18 cellular contexts compared by ENCODE assay signal in genomic region chrX:55030490-55031285, GRCh38. TPM values are rescaled to one million over a fixed set of nuclear protein-coding genes. Genes with fewer than 3 reads are reported as not detected.
DNase-seq lines count a peak whose midpoint lies in the region; ATAC-seq and TF ChIP-seq lines count a peak whose summit lies in the region.
"Had no signal": no experiment of that assay in that cellular context is flagged by ENCODE, and none has a peak within 500 bp of the region (broad histone marks: within the 10 kb centered on the region; RNA-seq: fewer than 3 reads in every experiment).

Gene ALAS2 (minus strand): TSS chrX:55030977. CDS start chrX:55026000, 4,977 bp downstream.

- TF ChIP-seq POLR2A in erythroblast (IDR thresholded peaks at IDR 0.05; ENCODE audit: low read length) = peak; percentile 94

- no peak for DNase-seq in CD8-positive, alpha-beta memory T cell
- DNase-seq in OCI-M1 (lab: John Stamatoyannopoulos, UW) (peak; percentile 68), erythroblast (lab: John Stamatoyannopoulos, UW) (peak; percentile 79 to 80), trophoblast cell (no peak), NCI-H1417 treated with DMSO at 0.1 percent for 48 hours (lab: John Stamatoyannopoulos, UW) (no peak), RKO (ENCODE audit: low spot score) (no peak)
- no peak for DNase-seq in activated CD8-positive, alpha-beta T cell treated with anti-CD3 and anti-CD28 coated beads, Interleukin-2, amount 10 ng/mL, durations not matched to agents 7 days and 5 days
- DNase-seq: ACHN; Calu3; CD4-positive, CD25-positive, alpha-beta regulatory T cell; DMS 273 treated with DMSO at 0.1 percent for 48 hours had no signal

- H4K8ac ChIP-seq in trophoblast cell (ENCODE audit: low read depth, low read length) = no peak within 1 kb of the TSS

- no peak within 1 kb of the TSS for H3K4me3 Mint-ChIP-seq in CD8-positive, alpha-beta memory T cell
- H3K4me3 Mint-ChIP-seq in activated CD8-positive, alpha-beta T cell treated with anti-CD3 and anti-CD28 coated beads, Interleukin-2, amount 10 ng/mL, durations not matched to agents 7 days and 5 days = no peak within 1 kb of the TSS
- H3K4me3 Mint-ChIP-seq: CD4-positive, CD25-positive, alpha-beta regulatory T cell had no signal

- no peak within 1 kb of the TSS for H3K18ac ChIP-seq in trophoblast cell (ENCODE audit: low read length)

- no peaks in the 10 kb centered on the region for H3K4me1 Mint-ChIP-seq in CD8-positive, alpha-beta memory T cell
- H3K4me1 Mint-ChIP-seq in activated CD8-positive, alpha-beta T cell treated with anti-CD3 and anti-CD28 coated beads, Interleukin-2, amount 10 ng/mL, durations not matched to agents 7 days and 5 days (ENCODE audit: low read depth) = no peaks in the 10 kb centered on the region
- H3K4me1 Mint-ChIP-seq: CD4-positive, CD25-positive, alpha-beta regulatory T cell had no signal

- no peak within 1 kb of the TSS for H3K23ac ChIP-seq in trophoblast cell (ENCODE audit: low read length)

- no peak within 1 kb of the TSS for H2AFZ ChIP-seq in trophoblast cell (ENCODE audit: insufficient read depth, low read length, poor library complexity)

- H2BK5ac ChIP-seq in trophoblast cell (ENCODE audit: low read depth, low read length, poor library complexity) = no peak within 1 kb of the TSS

- no peaks in the 10 kb centered on the region for H3K4me1 ChIP-seq in CD8-positive, alpha-beta memory T cell (ENCODE audit: insufficient read depth, low read length)
- H3K4me1 ChIP-seq in trophoblast cell (ENCODE audit: control insufficient read depth in 1 of 2, insufficient read depth in 2 of 2, low read length in 2 of 2) = no peaks in the 10 kb centered on the region
- H3K4me1 ChIP-seq: BLaER1 treated with 17β-estradiol and CSF1 and Interleukin-3, amounts not matched to agents 10 nM and 100 nM; HAP-1 had no signal

- H3K4ac ChIP-seq in trophoblast cell (ENCODE audit: low read depth, low read length) = no peak within 1 kb of the TSS

- no peak within 1 kb of the TSS for H2BK120ac ChIP-seq in trophoblast cell (ENCODE audit: insufficient read depth, low read length, poor library complexity)

- H3K4me2 ChIP-seq in trophoblast cell (ENCODE audit: low read length) = no peak within 1 kb of the TSS
- H3K4me2 ChIP-seq: BLaER1 treated with 17β-estradiol and CSF1 and Interleukin-3, amounts not matched to agents 10 nM and 100 nM had no signal

- CTCF ChIA-PET in CD8-positive, alpha-beta memory T cell (lab: Charles Lee) = no interaction called here
- CTCF ChIA-PET in activated CD8-positive, alpha-beta T cell treated with anti-CD3 and anti-CD28 coated beads, Interleukin-2, amount 10 ng/mL, durations not matched to agents 7 days and 5 days (lab: Charles Lee) = no interaction called here

- no peaks in the 10 kb centered on the region for H3K79me1 ChIP-seq in trophoblast cell (ENCODE audit: low read length)

- peak within 1 kb of the TSS; percentile 55 for H4K91ac ChIP-seq in trophoblast cell (ENCODE audit: low read depth, low read length)

- peak within 1 kb of the TSS in 1 of 8 donors; percentile 24 for H3K27ac Mint-ChIP-seq in CD8-positive, alpha-beta memory T cell
- no peak within 1 kb of the TSS for H3K27ac Mint-ChIP-seq in activated CD8-positive, alpha-beta T cell treated with anti-CD3 and anti-CD28 coated beads, Interleukin-2, amount 10 ng/mL, durations not matched to agents 7 days and 5 days

- H3K27me3 ChIP-seq in CD8-positive, alpha-beta memory T cell (ENCODE audit: insufficient read depth, low read length, poor library complexity, severe bottlenecking) = no peaks in the 10 kb centered on the region
- H3K27me3 ChIP-seq in trophoblast cell (ENCODE audit: insufficient read depth, low read length) = no peaks in the 10 kb centered on the region

- H3K27ac ChIP-seq in CD8-positive, alpha-beta memory T cell (ENCODE audit: low read depth, low read length) = peak within 1 kb of the TSS; percentile 39
- no peak within 1 kb of the TSS for H3K27ac ChIP-seq in trophoblast cell (ENCODE audit: low read depth, low read length)
- H3K27ac ChIP-seq: BLaER1 treated with 17β-estradiol and CSF1 and Interleukin-3, amounts not matched to agents 10 nM and 100 nM had no signal

- H3K27me3 Mint-ChIP-seq in CD8-positive, alpha-beta memory T cell = peaks cover 0 to 6% of the 10 kb centered on the region in 2 donors
- no peaks in the 10 kb centered on the region for H3K27me3 Mint-ChIP-seq in activated CD8-positive, alpha-beta T cell treated with anti-CD3 and anti-CD28 coated beads, Interleukin-2, amount 10 ng/mL, durations not matched to agents 7 days and 5 days (ENCODE audit: low read depth)
- H3K27me3 Mint-ChIP-seq: CD4-positive, CD25-positive, alpha-beta regulatory T cell had no signal

- no peak for ATAC-seq in activated CD8-positive, alpha-beta T cell treated with anti-CD3 and anti-CD28 coated beads, Interleukin-2, amount 10 ng/mL, durations not matched to agents 7 days and 5 days
- ATAC-seq: GM12878, HepG2 had no signal

- POLR2A ChIA-PET in CD8-positive, alpha-beta memory T cell (lab: Charles Lee) = no interaction called here
- POLR2A ChIA-PET in activated CD8-positive, alpha-beta T cell treated with anti-CD3 and anti-CD28 coated beads, Interleukin-2, amount 10 ng/mL, durations not matched to agents 7 days and 5 days (lab: Charles Lee) = no interaction called here

- no peaks in the 10 kb centered on the region for H3K9me3 ChIP-seq in CD8-positive, alpha-beta memory T cell (ENCODE audit: low read length)
- H3K9me3 ChIP-seq in trophoblast cell (ENCODE audit: insufficient read depth, low read depth, low read length) = no peaks in the 10 kb centered on the region
- H3K9me3 ChIP-seq: HAP-1 had no signal

- H3K14ac ChIP-seq in trophoblast cell (ENCODE audit: low read length) = no peak within 1 kb of the TSS

- H3K36me3 ChIP-seq in CD8-positive, alpha-beta memory T cell (ENCODE audit: insufficient read depth, low read length) = no peaks in the 10 kb centered on the region
- H3K36me3 ChIP-seq in trophoblast cell (ENCODE audit: control insufficient read depth in 1 of 2, insufficient read depth in 2 of 2, low read length in 2 of 2) = no peaks in the 10 kb centered on the region
- H3K36me3 ChIP-seq: BLaER1 treated with 17β-estradiol and CSF1 and Interleukin-3, amounts not matched to agents 10 nM and 100 nM; HAP-1 had no signal

- no peaks in the 10 kb centered on the region for H3K36me3 Mint-ChIP-seq in CD8-positive, alpha-beta memory T cell
- no peaks in the 10 kb centered on the region for H3K36me3 Mint-ChIP-seq in activated CD8-positive, alpha-beta T cell treated with anti-CD3 and anti-CD28 coated beads, Interleukin-2, amount 10 ng/mL, durations not matched to agents 7 days and 5 days (ENCODE audit: low read depth)
- H3K36me3 Mint-ChIP-seq: CD4-positive, CD25-positive, alpha-beta regulatory T cell had no signal

- no peak within 1 kb of the TSS for H2BK12ac ChIP-seq in trophoblast cell (ENCODE audit: low read length)

- no peaks in the 10 kb centered on the region for H3K9me3 Mint-ChIP-seq in CD8-positive, alpha-beta memory T cell
- H3K9me3 Mint-ChIP-seq in activated CD8-positive, alpha-beta T cell treated with anti-CD3 and anti-CD28 coated beads, Interleukin-2, amount 10 ng/mL, durations not matched to agents 7 days and 5 days (ENCODE audit: insufficient read depth) = no peaks in the 10 kb centered on the region

- no CpG with 5 or more reads among the region's 7 CpGs for WGBS in trophoblast cell (ENCODE audit: extremely low coverage, insufficient coverage, insufficient read length)

- no peak within 1 kb of the TSS for H2AK5ac ChIP-seq in trophoblast cell (ENCODE audit: low read length)

- H3K4me3 ChIP-seq in CD8-positive, alpha-beta memory T cell (ENCODE audit: low read length) = no peak within 1 kb of the TSS
- no peak within 1 kb of the TSS for H3K4me3 ChIP-seq in trophoblast cell (ENCODE audit: low read depth, low read length)
- H3K4me3 ChIP-seq: BLaER1 treated with 17β-estradiol and CSF1 and Interleukin-3, amounts not matched to agents 10 nM and 100 nM; GM12878; HAP-1 had no signal

- no peak within 1 kb of the TSS for H4K12ac ChIP-seq in trophoblast cell (ENCODE audit: low read depth, low read length)

- no peak within 1 kb of the TSS for H3K9ac ChIP-seq in trophoblast cell (ENCODE audit: low read length)
- H3K9ac ChIP-seq: BLaER1 treated with 17β-estradiol and CSF1 and Interleukin-3, amounts not matched to agents 10 nM and 100 nM had no signal

- no peaks in the 10 kb centered on the region for H3K79me2 ChIP-seq in trophoblast cell (ENCODE audit: control insufficient read depth, insufficient read depth, low read length, poor library complexity)

RNA-seq across cellular contexts. Expression of gene ALAS2, which starts in this region (rescaled TPM):
- not detected for total RNA-seq in CD8-positive, alpha-beta memory T cell
- polyA plus RNA-seq in CD8-positive, alpha-beta memory T cell = not detected
- 0.04 TPM in 2 replicates for polyA plus RNA-seq in trophoblast cell (2013)
- not detected for total RNA-seq in activated CD8-positive, alpha-beta T cell treated with anti-CD3 and anti-CD28 coated beads, Interleukin-2, amount 10 ng/mL, durations not matched to agents 7 days and 5 days
- total RNA-seq: A172; Calu3; CD4-positive, CD25-positive, alpha-beta regulatory T cell; Daoy; GM12878; HepG2; HT1080 had no signal
- polyA plus RNA-seq: CD4-positive, CD25-positive, alpha-beta regulatory T cell; GM12878; HepG2 had no signal

Comparison
In these comparisons a context has a peak if more than half of its experiments do, and no peak if none do; other contexts are left out.
1. DNase-seq: peak in OCI-M1 (single experiment) and erythroblast (2 of 2); none in CD8-positive, alpha-beta memory T cell (0 of 5), trophoblast cell (0 of 2), NCI-H1417 treated with DMSO at 0.1 percent for 48 hours (single experiment), RKO (single experiment) and activated CD8-positive, alpha-beta T cell treated with anti-CD3 and anti-CD28 coated beads, Interleukin-2, amount 10 ng/mL, durations not matched to agents 7 days and 5 days (single experiment).